Comparison of ENCODE assay signal across 14 cellular contexts in the genomic region with DNA sequence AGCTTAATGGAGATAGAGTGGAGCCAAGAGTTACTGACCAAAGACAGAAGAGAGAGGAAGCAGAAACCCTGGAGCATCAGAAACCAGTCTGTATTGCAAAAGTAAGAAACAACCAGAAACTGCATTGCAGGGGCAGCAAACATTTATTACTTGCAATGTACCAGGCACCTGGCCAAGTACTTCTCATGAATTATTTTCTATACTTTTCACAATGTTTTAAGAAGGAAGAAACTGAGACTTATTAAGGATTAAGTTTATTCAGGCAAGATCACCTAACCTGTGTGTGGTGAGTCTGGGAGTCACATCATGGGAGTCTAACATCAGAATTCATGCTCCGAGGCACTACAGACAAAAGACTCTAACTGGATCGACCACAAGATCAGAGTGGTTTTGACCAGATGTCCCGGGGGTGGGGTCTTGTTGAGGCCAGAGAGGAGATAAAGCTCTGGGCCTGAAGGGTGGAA. TPM values are rescaled to one million over a fixed set of nuclear protein-coding genes. Genes with fewer than 3 reads are reported as not detected.
DNase-seq lines count a peak whose midpoint lies in the region; ATAC-seq and TF ChIP-seq lines count a peak whose summit lies in the region.
"Had no signal": no experiment of that assay in that cellular context is flagged by ENCODE, and none has a peak within 500 bp of the region (broad histone marks: within the 10 kb centered on the region; RNA-seq: fewer than 3 reads in every experiment).

No MANE protein-coding gene starts in this region.

- H3K4me1 Mint-ChIP-seq in GM23338: peaks cover 5% of the 10 kb centered on the region

- H3K27ac ChIP-seq in GM23338 (ENCODE audit: low read depth) (no peak overlapping the region), foreskin keratinocyte (peak overlapping the region; percentile 94), uterus (no peak overlapping the region)
- H3K27ac ChIP-seq: gastrocnemius medialis, lower lobe of right lung, PC-9 had no signal

- H4K20me1 ChIP-seq in GM23338 (replicated peaks; ENCODE audit: insufficient read depth): no peaks in the 10 kb centered on the region

- H3K27ac Mint-ChIP-seq in GM23338: peak overlapping the region; percentile 10; the same call in 1 of the 2 replicates
- H3K27ac Mint-ChIP-seq: T-helper 2 cell treated with Interferon-gamma antibody and Interleukin-4, amounts not matched to agents 5 μg/mL and 100 μg/mL, for 36 hours had no signal

- no peaks in the 10 kb centered on the region; the same call in 2 of the 3 replicates for H3K36me3 Mint-ChIP-seq in GM23338 (ENCODE audit: low read depth)

- TF ChIP-seq CTCF in GM23338 (conservative IDR thresholded peaks at IDR 0.05; ENCODE audit: low read depth in 2 of 2) (no peak), foreskin keratinocyte (conservative IDR thresholded peaks at IDR 0.05) (no peak), uterus (IDR thresholded peaks at IDR 0.05) (no peak)

- no peaks in the 10 kb centered on the region for H3K27me3 Mint-ChIP-seq in GM23338 (ENCODE audit: insufficient read depth, low read depth, poor library complexity)

- H3K4me2 ChIP-seq in GM23338: no peak overlapping the region
- H3K4me2 ChIP-seq: PC-9 had no signal

- H3K4me3 Mint-ChIP-seq in GM23338: no peak overlapping the region
- H3K4me3 Mint-ChIP-seq: T-helper 2 cell treated with Interferon-gamma antibody and Interleukin-4, amounts not matched to agents 5 μg/mL and 100 μg/mL, for 36 hours had no signal

- DNase-seq in GM23338 (ENCODE audit: low spot score) (no peak), foreskin keratinocyte (no peak), skeletal muscle cell (ENCODE audit: low read depth) (peak; percentile 67), NCI-H2107 treated with DMSO at 0.1 percent for 48 hours (lab: John Stamatoyannopoulos, UW; ENCODE audit: unreplicated experiment) (no peak), uterus (no peak)
- DNase-seq: activated CD4-positive, alpha-beta T cell treated with anti-CD3 and anti-CD28 coated beads, Interleukin-2, amount 50 U/mL, for 4 hours; cerebellar nuclear complex; gastrocnemius medialis; lower lobe of right lung; pancreas; PC-9 had no signal

- H3K4me3 ChIP-seq in GM23338 (no peak overlapping the region), skeletal muscle cell (ENCODE audit: low read depth, low read length) (no peak overlapping the region), uterus (no peak overlapping the region)
- H3K4me3 ChIP-seq: gastrocnemius medialis, lower lobe of right lung, pancreas, PC-9 had no signal

- H3K9me3 Mint-ChIP-seq in GM23338: no peaks in the 10 kb centered on the region; the same call in 2 of the 3 replicates
- H3K9me3 Mint-ChIP-seq: T-helper 2 cell treated with Interferon-gamma antibody and Interleukin-4, amounts not matched to agents 5 μg/mL and 100 μg/mL, for 36 hours had no signal

- H3K36me3 ChIP-seq in GM23338 (ENCODE audit: insufficient read depth) (no peaks in the 10 kb centered on the region), uterus (no peaks in the 10 kb centered on the region)
- H3K36me3 ChIP-seq: gastrocnemius medialis, lower lobe of right lung, pancreas had no signal

- intact Hi-C loops in uterus (cut with DNase I; ENCODE audit: low total_unique reads): no loop called here

- ATAC-seq in GM23338 (no peak), SK-N-SH treated with all-trans-retinoic acid at 6 μM for 48 hours (peak; percentile 11), foreskin keratinocyte (no peak), HG02840 (IDR thresholded peaks at IDR 0.05; ENCODE audit: low FRiP score, unreplicated experiment) (no peak)
- ATAC-seq: gastrocnemius medialis had no signal

- H3K79me2 ChIP-seq in GM23338 (replicated peaks; ENCODE audit: insufficient read depth): no peaks in the 10 kb centered on the region

- no peaks in the 10 kb centered on the region for H3K9me3 ChIP-seq in uterus
- H3K9me3 ChIP-seq: gastrocnemius medialis, lower lobe of right lung, pancreas had no signal

- TF ChIP-seq POLR2A in uterus (IDR thresholded peaks at IDR 0.05): no peak

- H3K27me3 ChIP-seq in GM23338 (ENCODE audit: insufficient read depth): no peaks in the 10 kb centered on the region
- no peaks in the 10 kb centered on the region for H3K27me3 ChIP-seq in foreskin keratinocyte
- H3K27me3 ChIP-seq in uterus: no peaks in the 10 kb centered on the region
- H3K27me3 ChIP-seq: gastrocnemius medialis, pancreas had no signal

- H3F3A ChIP-seq in GM23338 (replicated peaks; ENCODE audit: low read depth): no peaks in the 10 kb centered on the region

- H3K9me2 ChIP-seq in GM23338 (ENCODE audit: insufficient read depth): no peaks in the 10 kb centered on the region

- no peak overlapping the region for H2AFZ ChIP-seq in GM23338
- H2AFZ ChIP-seq: PC-9 had no signal

- H3K4me1 ChIP-seq in GM23338 (ENCODE audit: insufficient read depth) (no peaks in the 10 kb centered on the region; the same call in 1 of the 2 replicates), foreskin keratinocyte (peaks cover 23% of the 10 kb centered on the region), uterus (no peaks in the 10 kb centered on the region)
- H3K4me1 ChIP-seq: gastrocnemius medialis, lower lobe of right lung, pancreas had no signal

TF ChIP-seq in GM23338, 12 proteins besides CTCF, POLR2A, EP300 and RAD21 (continues in another document):
- TF ChIP-seq, protein P1, sequence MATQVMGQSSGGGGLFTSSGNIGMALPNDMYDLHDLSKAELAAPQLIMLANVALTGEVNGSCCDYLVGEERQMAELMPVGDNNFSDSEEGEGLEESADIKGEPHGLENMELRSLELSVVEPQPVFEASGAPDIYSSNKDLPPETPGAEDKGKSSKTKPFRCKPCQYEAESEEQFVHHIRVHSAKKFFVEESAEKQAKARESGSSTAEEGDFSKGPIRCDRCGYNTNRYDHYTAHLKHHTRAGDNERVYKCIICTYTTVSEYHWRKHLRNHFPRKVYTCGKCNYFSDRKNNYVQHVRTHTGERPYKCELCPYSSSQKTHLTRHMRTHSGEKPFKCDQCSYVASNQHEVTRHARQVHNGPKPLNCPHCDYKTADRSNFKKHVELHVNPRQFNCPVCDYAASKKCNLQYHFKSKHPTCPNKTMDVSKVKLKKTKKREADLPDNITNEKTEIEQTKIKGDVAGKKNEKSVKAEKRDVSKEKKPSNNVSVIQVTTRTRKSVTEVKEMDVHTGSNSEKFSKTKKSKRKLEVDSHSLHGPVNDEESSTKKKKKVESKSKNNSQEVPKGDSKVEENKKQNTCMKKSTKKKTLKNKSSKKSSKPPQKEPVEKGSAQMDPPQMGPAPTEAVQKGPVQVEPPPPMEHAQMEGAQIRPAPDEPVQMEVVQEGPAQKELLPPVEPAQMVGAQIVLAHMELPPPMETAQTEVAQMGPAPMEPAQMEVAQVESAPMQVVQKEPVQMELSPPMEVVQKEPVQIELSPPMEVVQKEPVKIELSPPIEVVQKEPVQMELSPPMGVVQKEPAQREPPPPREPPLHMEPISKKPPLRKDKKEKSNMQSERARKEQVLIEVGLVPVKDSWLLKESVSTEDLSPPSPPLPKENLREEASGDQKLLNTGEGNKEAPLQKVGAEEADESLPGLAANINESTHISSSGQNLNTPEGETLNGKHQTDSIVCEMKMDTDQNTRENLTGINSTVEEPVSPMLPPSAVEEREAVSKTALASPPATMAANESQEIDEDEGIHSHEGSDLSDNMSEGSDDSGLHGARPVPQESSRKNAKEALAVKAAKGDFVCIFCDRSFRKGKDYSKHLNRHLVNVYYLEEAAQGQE (IDR thresholded peaks at IDR 0.05; ENCODE audit: unreplicated experiment): no peak
- TF ChIP-seq ZNF114 (CRISPR knock-in tag; IDR thresholded peaks at IDR 0.05): no peak

TF ChIP-seq in SK-N-SH treated with all-trans-retinoic acid at 6 μM for 48 hours, 23 proteins besides CTCF, POLR2A, EP300 and RAD21:
- TF ChIP-seq ESRRG (CRISPR knock-in tag; IDR thresholded peaks at IDR 0.05): no peak
TF ChIP-seq in SK-N-SH treated with all-trans-retinoic acid at 6 μM for 48 hours: peak in this region for 0.

RNA-seq across cellular contexts. Expression of a gene that starts 47.4 kb away (rescaled TPM):
- total RNA-seq in GM23338 (2014; rRNA removed; shearing (Covaris generic)): 0.35 and 0.93 TPM in 2 replicates
- polyA plus RNA-seq in GM23338 (2016; fragmentation: Nextera tagmentation; extraction: Ambion mirVana) (0.21 and 0.24 TPM in 2 replicates), foreskin keratinocyte (0.28 and 0.31 TPM in 2 replicates)
- total RNA-seq in foreskin keratinocyte (0.78 and 0.81 TPM in 2 replicates), uterus (10 to 100 TPM in 1 of 4 donors, 1 to 10 TPM in 3; 2.0 to 74.2 (median 4.2) TPM)
